Comparison of ENCODE assay signal across 23 cellular contexts in genomic region chr2:185990861-185991525, GRCh38.
DNase-seq lines count a peak whose midpoint lies in the region; ATAC-seq and TF ChIP-seq lines count a peak whose summit lies in the region.
"Had no signal": no experiment of that assay in that cellular context is flagged by ENCODE, and none has a peak within 500 bp of the region (broad histone marks: within the 10 kb centered on the region; RNA-seq: fewer than 3 reads in every experiment).

No MANE protein-coding gene starts in this region.

- H3K4me3 ChIP-seq in Caco-2 (ENCODE audit: low read depth, low read length): no peak overlapping the region
- H3K4me3 ChIP-seq in HUES48 (ENCODE audit: low read depth, low read length): no peak overlapping the region; the same call in 1 of the 2 replicates
- H3K4me3 ChIP-seq in brain microvascular endothelial cell (ENCODE audit: low read depth, low read length): no peak overlapping the region
- no peak overlapping the region for H3K4me3 ChIP-seq in mesendoderm (ENCODE audit: low read length)
- no peak overlapping the region for H3K4me3 ChIP-seq in dorsolateral prefrontal cortex
- H3K4me3 ChIP-seq: GM12878, SJCRH30, vagina had no signal

- intact Hi-C loops in Caco-2 (cut with micrococcal nuclease; ENCODE audit: unreplicated experiment): no loop called here
- intact Hi-C loops in Right ventricle myocardium inferior (cut with DNase I): no loop called here
- intact Hi-C loops in dorsolateral prefrontal cortex (cut with DNase I): no loop called here

- H3K27ac Mint-ChIP-seq in Caco-2 (ENCODE audit: unreplicated experiment): peak overlapping the region; percentile 54
- H3K27ac Mint-ChIP-seq: activated CD4-positive, alpha-beta T cell treated with anti-CD3 and anti-CD28 coated beads, Interleukin-2, amount 10 ng/mL, durations not matched to agents 24 days and 14 days; naive thymus-derived CD4-positive, alpha-beta T cell had no signal

- H3K4me1 ChIP-seq in Caco-2: peaks cover 29% of the 10 kb centered on the region
- H3K4me1 ChIP-seq in HUES48 (ENCODE audit: control insufficient read depth, insufficient read depth, low read length): peaks cover 8% of the 10 kb centered on the region
- no peaks in the 10 kb centered on the region for H3K4me1 ChIP-seq in mesendoderm (ENCODE audit: control insufficient read depth, low read depth, low read length)
- H3K4me1 ChIP-seq: foreskin keratinocyte, vagina had no signal

- DNase-seq in Caco-2: peak; percentile 34 to 51
- DNase-seq in brain microvascular endothelial cell: peak; percentile 26
- DNase-seq in mesendoderm: peak; percentile 48
- DNase-seq in AG08396 (ENCODE audit: low spot score): no peak
- no peak for DNase-seq in RWPE1 (ENCODE audit: low spot score)
- DNase-seq in Right ventricle myocardium inferior (ENCODE audit: missing footprints): no peak
- no peak for DNase-seq in dorsolateral prefrontal cortex
- DNase-seq: ACHN; activated CD4-positive, alpha-beta T cell treated with anti-CD3 and anti-CD28 coated beads, Interleukin-2, amount 10 ng/mL, durations not matched to agents 24 days and 14 days; kidney glomerular epithelial cell; naive thymus-derived CD4-positive, alpha-beta T cell; NCI-H146; NCI-H748 treated with DMSO at 0.1 percent for 48 hours; PC-3; retina; SJCRH30; stimulated activated CD4-positive, alpha-beta T cell treated with anti-CD3 and anti-CD28 coated beads, Interleukin-15, amount 100 ng/mL, for 24 hours; T-helper 1 cell had no signal

- 0 out of 2 replicates have a peak, but pooled peaks cover 3% of the 10 kb centered on the region for H3K9me3 ChIP-seq in Caco-2
- H3K9me3 ChIP-seq in HUES48 (ENCODE audit: control insufficient read depth, insufficient read depth, low read length): no peaks in the 10 kb centered on the region
- H3K9me3 ChIP-seq: vagina had no signal

- no peak overlapping the region for H3K18ac ChIP-seq in mesendoderm (ENCODE audit: low read length)

- H3K27me3 Mint-ChIP-seq in Caco-2 (ENCODE audit: insufficient read depth, unreplicated experiment): no peaks in the 10 kb centered on the region
- H3K27me3 Mint-ChIP-seq: activated CD4-positive, alpha-beta T cell treated with anti-CD3 and anti-CD28 coated beads, Interleukin-2, amount 10 ng/mL, durations not matched to agents 24 days and 14 days; naive thymus-derived CD4-positive, alpha-beta T cell had no signal

- CTCF ChIA-PET in Caco-2 (lab: Charles Lee) (no interaction called here), RWPE1 (lab: Yijun Ruan, JAX) (no interaction called here)

- no peak for ATAC-seq in Right ventricle myocardium inferior
- ATAC-seq: foreskin keratinocyte; GM12878; naive thymus-derived CD4-positive, alpha-beta T cell; PC-3 had no signal

- no peak overlapping the region for H2BK5ac ChIP-seq in mesendoderm (ENCODE audit: low read length)

- no TSS peak for BruUV-seq in Caco-2 (replicated peaks; lab: Mats Ljungman, UMichigan)

- in situ Hi-C loops in brain microvascular endothelial cell (cut with HindIII; ENCODE audit: low pct_ligation_motif_present, low sequenced_read_pairs): no loop called here

- H4K8ac ChIP-seq in mesendoderm (ENCODE audit: low read depth, low read length): no peak overlapping the region

- no peak overlapping the region for H2BK15ac ChIP-seq in mesendoderm (replicated peaks; ENCODE audit: low read depth)

- peak overlapping the region; percentile 9 for H3K27ac ChIP-seq in HUES48 (ENCODE audit: low read depth, low read length)
- no peak overlapping the region for H3K27ac ChIP-seq in brain microvascular endothelial cell
- H3K27ac ChIP-seq in mesendoderm (ENCODE audit: low read depth, low read length): no peak overlapping the region
- H3K27ac ChIP-seq in RWPE1: no peak overlapping the region
- H3K27ac ChIP-seq in dorsolateral prefrontal cortex: no peak overlapping the region
- H3K27ac ChIP-seq: C4-2B, foreskin keratinocyte, SJCRH30, vagina had no signal

- TF ChIP-seq CTCF in Caco-2 (IDR thresholded peaks at IDR 0.05; ENCODE audit: insufficient read depth in 1 of 2, low read depth in 1 of 2, low read length in 1 of 2, severe bottlenecking in 1 of 2, unreplicated experiment in 1 of 2): no peak
- no peak for TF ChIP-seq CTCF in brain microvascular endothelial cell (IDR thresholded peaks at IDR 0.05; ENCODE audit: low read depth, low read length, missing control alignments)
- no peak for TF ChIP-seq CTCF in RWPE1 (conservative IDR thresholded peaks at IDR 0.05; ENCODE audit: low read depth)
- TF ChIP-seq CTCF in dorsolateral prefrontal cortex (IDR thresholded peaks at IDR 0.05 in 54 of 56, conservative IDR thresholded peaks at IDR 0.05 in 2 of 56; ENCODE audit: low read depth in 1 of 56, partially characterized antibody in 56 of 56): no peak

- no peak overlapping the region for H2BK120ac ChIP-seq in mesendoderm (ENCODE audit: low read depth, low read length)

- H3K79me2 ChIP-seq in mesendoderm (ENCODE audit: control insufficient read depth, insufficient read depth, low read length): no peaks in the 10 kb centered on the region

- H3K4me1 Mint-ChIP-seq in Caco-2 (ENCODE audit: low read depth, unreplicated experiment): peaks cover 16% of the 10 kb centered on the region
- H3K4me1 Mint-ChIP-seq: activated CD4-positive, alpha-beta T cell treated with anti-CD3 and anti-CD28 coated beads, Interleukin-2, amount 10 ng/mL, durations not matched to agents 24 days and 14 days; naive thymus-derived CD4-positive, alpha-beta T cell had no signal

- no peaks in the 10 kb centered on the region for H3K27me3 ChIP-seq in Caco-2 (replicated peaks; ENCODE audit: control insufficient read depth, insufficient read depth, low read length)
- no peaks in the 10 kb centered on the region for H3K27me3 ChIP-seq in HUES48 (ENCODE audit: control insufficient read depth, insufficient read depth, low read length)
- no peaks in the 10 kb centered on the region for H3K27me3 ChIP-seq in brain microvascular endothelial cell (replicated peaks)
- no peaks in the 10 kb centered on the region for H3K27me3 ChIP-seq in mesendoderm (ENCODE audit: insufficient read depth, low read length, poor library complexity)
- H3K27me3 ChIP-seq in dorsolateral prefrontal cortex: no peaks in the 10 kb centered on the region
- H3K27me3 ChIP-seq: foreskin keratinocyte, SJCRH30, vagina had no signal

- no peak overlapping the region for H3K23ac ChIP-seq in mesendoderm (ENCODE audit: low read length)

- H3K4ac ChIP-seq in mesendoderm (ENCODE audit: low read depth, low read length): no peak overlapping the region

- H3K9me3 Mint-ChIP-seq in Caco-2 (ENCODE audit: unreplicated experiment): no peaks in the 10 kb centered on the region
- H3K9me3 Mint-ChIP-seq: activated CD4-positive, alpha-beta T cell treated with anti-CD3 and anti-CD28 coated beads, Interleukin-2, amount 10 ng/mL, durations not matched to agents 24 days and 14 days had no signal

- no peak overlapping the region for H2AK5ac ChIP-seq in mesendoderm (ENCODE audit: low read length)

- no peak overlapping the region for H3K4me2 ChIP-seq in mesendoderm (ENCODE audit: low read length)

- POLR2A ChIA-PET in Caco-2 (lab: Charles Lee): no interaction called here
- POLR2A ChIA-PET in RWPE1 (lab: Yijun Ruan, JAX; ENCODE audit: low non-redundant PET): no interaction called here

- no CpG with 5 or more reads among the region's 6 CpGs for WGBS in mesendoderm (ENCODE audit: extremely low coverage, insufficient coverage, low lambda C conversion rate)

- no peaks in the 10 kb centered on the region for H3K79me1 ChIP-seq in mesendoderm (ENCODE audit: low read length)

- no peak overlapping the region for H3K56ac ChIP-seq in mesendoderm (ENCODE audit: low read length)

- H3K36me3 ChIP-seq in Caco-2 (ENCODE audit: control insufficient read depth, insufficient read depth, low read length) (no peaks in the 10 kb centered on the region), HUES48 (ENCODE audit: control insufficient read depth, insufficient read depth, low read length) (no peaks in the 10 kb centered on the region), brain microvascular endothelial cell (replicated peaks) (no peaks in the 10 kb centered on the region), mesendoderm (ENCODE audit: control insufficient read depth, insufficient read depth, low read length) (no peaks in the 10 kb centered on the region)
- H3K36me3 ChIP-seq: SJCRH30, vagina had no signal

- H3K4me3 Mint-ChIP-seq in Caco-2 (ENCODE audit: unreplicated experiment): no peak overlapping the region
- H3K4me3 Mint-ChIP-seq: activated CD4-positive, alpha-beta T cell treated with anti-CD3 and anti-CD28 coated beads, Interleukin-2, amount 10 ng/mL, durations not matched to agents 24 days and 14 days; naive thymus-derived CD4-positive, alpha-beta T cell had no signal

- H3K9ac ChIP-seq in HUES48 (ENCODE audit: low read depth, low read length) (no peak overlapping the region), mesendoderm (ENCODE audit: low read length) (no peak overlapping the region)

- no peaks in the 10 kb centered on the region for H3K36me3 Mint-ChIP-seq in Caco-2 (ENCODE audit: insufficient read depth, unreplicated experiment)

- no peak overlapping the region for H4K5ac ChIP-seq in mesendoderm (ENCODE audit: low read length)

Comparison
In these comparisons a context has a peak if more than half of its experiments do, and no peak if none do; other contexts are left out.
1. DNase-seq: peak in Caco-2 (2 of 2), brain microvascular endothelial cell (single experiment) and mesendoderm (single experiment); none in AG08396 (single experiment), RWPE1 (single experiment), Right ventricle myocardium inferior (single experiment) and dorsolateral prefrontal cortex (0 of 10).